9 cellular contexts compared by ENCODE assay signal in genomic region chr1:85406887-85407593, GRCh38. TPM values are rescaled to one million over a fixed set of nuclear protein-coding genes. Genes with fewer than 3 reads are reported as not detected.
DNase-seq lines count a peak whose midpoint lies in the region; ATAC-seq and TF ChIP-seq lines count a peak whose summit lies in the region.
"Had no signal": no experiment of that assay in that cellular context is flagged by ENCODE, and none has a peak within 500 bp of the region (broad histone marks: within the 10 kb centered on the region; RNA-seq: fewer than 3 reads in every experiment).

No MANE protein-coding gene starts in this region.

- H2AFZ ChIP-seq in OCI-LY7 (ENCODE audit: low read length): no peak overlapping the region

- H4K20me1 ChIP-seq in OCI-LY7 (ENCODE audit: insufficient read depth, low read length): no peaks in the 10 kb centered on the region

- H3K4me1 ChIP-seq in foreskin keratinocyte (peaks cover 7% of the 10 kb centered on the region), OCI-LY7 (ENCODE audit: insufficient read depth, low read length, poor library complexity, severe bottlenecking) (no peaks in the 10 kb centered on the region)

- intact Hi-C loops in OCI-LY7 (cut with micrococcal nuclease; ENCODE audit: unreplicated experiment): no loop called here

- DNase-seq in AG10803 (ENCODE audit: low read depth): peak; percentile 93
- DNase-seq in SK-N-MC (ENCODE audit: low read depth, low spot score): no peak
- peak; percentile 43 to 68 for DNase-seq in foreskin keratinocyte
- DNase-seq in omental fat pad (ENCODE audit: low spot score): no peak
- no peak for DNase-seq in OCI-LY7 (ENCODE audit: low spot score)
- DNase-seq in NCI-H2029 treated with DMSO at 0.1 percent for 48 hours (lab: John Stamatoyannopoulos, UW): no peak
- DNase-seq in activated T-cell treated with anti-CD3 and anti-CD28 coated beads, Interleukin-2, amount 50 U/mL, for 48 hours: no peak
- DNase-seq: DND-41 had no signal

- H3K36me3 ChIP-seq in SK-N-MC (ENCODE audit: insufficient read depth, low read length): no peaks in the 10 kb centered on the region
- H3K36me3 ChIP-seq in OCI-LY7 (ENCODE audit: insufficient read depth, low read length): no peaks in the 10 kb centered on the region

- POLR2A ChIA-PET in OCI-LY7 (lab: Charles Lee): interaction anchor here (0.6 to 1.2 kb wide), 2 partner anchors 10 to 481 kb away, joined by 3 read pairs; no protein-coding TSS in a partner anchor

- peak overlapping the region; percentile 14; the same call in 1 of the 2 replicates for H3K27ac ChIP-seq in SK-N-MC
- H3K27ac ChIP-seq in foreskin keratinocyte: no peak overlapping the region
- no peak overlapping the region for H3K27ac ChIP-seq in OCI-LY7 (ENCODE audit: low read depth, low read length, poor library complexity, severe bottlenecking)

- TF ChIP-seq CTCF in AG10803 (conservative IDR thresholded peaks at IDR 0.05; ENCODE audit: low read length): no peak
- no peak for TF ChIP-seq CTCF in foreskin keratinocyte (conservative IDR thresholded peaks at IDR 0.05)
- no peak for TF ChIP-seq CTCF in omental fat pad (IDR thresholded peaks at IDR 0.05)
- no peak for TF ChIP-seq CTCF in OCI-LY7 (conservative IDR thresholded peaks at IDR 0.05; ENCODE audit: low read length)

- H3K4me3 ChIP-seq in AG10803 (ENCODE audit: low read length): no peak overlapping the region; the same call in 1 of the 2 replicates
- H3K4me3 ChIP-seq in SK-N-MC: no peak overlapping the region
- H3K4me3 ChIP-seq in OCI-LY7 (ENCODE audit: low read depth, low read length, poor library complexity, severe bottlenecking): no peak overlapping the region

- H3K4me2 ChIP-seq in OCI-LY7 (ENCODE audit: low read length): no peak overlapping the region

- BruUV-seq in OCI-LY7 (replicated peaks; lab: Mats Ljungman, UMichigan): no TSS peak

- no peaks in the 10 kb centered on the region for H3K27me3 ChIP-seq in foreskin keratinocyte

- no peak overlapping the region for H3K9ac ChIP-seq in SK-N-MC (ENCODE audit: insufficient read length)

- ATAC-seq in foreskin keratinocyte (peak; percentile 99), omental fat pad (ENCODE audit: low FRiP score) (peak; percentile 87), HG03045 (IDR thresholded peaks at IDR 0.05; ENCODE audit: unreplicated experiment) (no peak)

- H3K9me2 ChIP-seq in OCI-LY7 (ENCODE audit: insufficient read depth, low read length): no peaks in the 10 kb centered on the region

- CTCF ChIA-PET in OCI-LY7 (lab: Charles Lee; ENCODE audit: unreplicated experiment): no interaction called here

- no peaks in the 10 kb centered on the region for H3K9me3 ChIP-seq in SK-N-MC (ENCODE audit: low read depth, low read length)
- H3K9me3 ChIP-seq in OCI-LY7 (ENCODE audit: low read length): no peaks in the 10 kb centered on the region

- H3K79me2 ChIP-seq in OCI-LY7 (ENCODE audit: insufficient read depth, low read depth, low read length): no peaks in the 10 kb centered on the region

RNA-seq across cellular contexts. Expression of gene DDAH1, which starts 57.9 kb away (rescaled TPM):
- 10.4 and 14.9 TPM in 2 replicates for total RNA-seq in foreskin keratinocyte
- 4.4 and 7.1 TPM in 2 replicates for polyA plus RNA-seq in foreskin keratinocyte
- total RNA-seq in omental fat pad: 10 to 100 TPM; 11.2 to 16.7 (median 15.8) TPM
- total RNA-seq in OCI-LY7 (2014; rRNA removed; shearing (Covaris generic)): not detected in 2 replicates
- not detected in 2 replicates for total RNA-seq in OCI-LY7 (2022)

Comparison
In these comparisons a context has a peak if more than half of its experiments do, and no peak if none do; other contexts are left out.
1. DNase-seq: peak in AG10803 (single experiment) and foreskin keratinocyte (2 of 2); none in SK-N-MC (single experiment), omental fat pad (single experiment), OCI-LY7 (single experiment), NCI-H2029 treated with DMSO at 0.1 percent for 48 hours (single experiment) and activated T-cell treated with anti-CD3 and anti-CD28 coated beads, Interleukin-2, amount 50 U/mL, for 48 hours (0 of 2).
2. RNA of gene DDAH1, which starts 57.9 kb away (total RNA-seq): 11.2 to 16.7 TPM in omental fat pad and 10.4 to 14.9 TPM in foreskin keratinocyte; not detected in OCI-LY7; every median in the first group is over 10 times any median in the second.